ENCODE assay signal across 8 cellular contexts in genomic region chr12:51821423-51822260, GRCh38. TPM values are rescaled to one million over a fixed set of nuclear protein-coding genes. Genes with fewer than 3 reads are reported as not detected.
DNase-seq lines count a peak whose midpoint lies in the region; ATAC-seq, FAIRE-seq and TF ChIP-seq lines count a peak whose summit lies in the region.

No MANE protein-coding gene starts in this region.

- H3K4me2 ChIP-seq in K562 (ENCODE audit: insufficient read depth, low read length): no peak overlapping the region

- TF ChIP-seq EP300 in K562 (IDR thresholded peaks at IDR 0.05; ENCODE audit: low read length) (no peak), upper lobe of left lung (IDR thresholded peaks at IDR 0.05) (no peak)

- H3K27ac ChIP-seq in K562 (ENCODE audit: extremely low read depth, low read depth, low read length) (no peak overlapping the region), mesodermal cell (ENCODE audit: low read depth, low read length, severe bottlenecking) (no peak overlapping the region), upper lobe of left lung (peak overlapping the region in 3 of 4 donors; percentile 17 to 66 (median 30))

- no peak overlapping the region for H2AFZ ChIP-seq in K562 (ENCODE audit: low read depth, low read length)

- no TSS peak for BruUV-seq in K562 (replicated peaks; lab: Mats Ljungman, UMichigan)

- TF ChIP-seq CTCF in K562 (IDR thresholded peaks at IDR 0.05 in 2 of 3, conservative IDR thresholded peaks at IDR 0.05 in 1 of 3; ENCODE audit: insufficient read depth in 2 of 3, low read depth in 1 of 3, low read length in 3 of 3): no peak
- TF ChIP-seq CTCF in upper lobe of left lung (IDR thresholded peaks at IDR 0.05): no peak

- no peaks in the 10 kb centered on the region for H3K9me1 ChIP-seq in K562 (ENCODE audit: control insufficient read depth, insufficient read depth, low read length)

- H3K36me3 ChIP-seq in K562 (ENCODE audit: control insufficient read depth, insufficient read depth, low read length) (no peaks in the 10 kb centered on the region), mesodermal cell (ENCODE audit: control insufficient read depth, insufficient read depth, low read length) (peaks cover 21% of the 10 kb centered on the region), upper lobe of left lung (no peaks in the 10 kb centered on the region)

- H3K4me1 ChIP-seq in K562 (replicated peaks in 1 of 2; ENCODE audit: control insufficient read depth in 2 of 2, insufficient read depth in 2 of 2, low read length in 2 of 2): peaks cover 0 to 19% of the 10 kb centered on the region in 2 experiments; a peak in 2 of 5 replicates
- peaks cover 3% of the 10 kb centered on the region for H3K4me1 ChIP-seq in mesodermal cell (ENCODE audit: control insufficient read depth, insufficient read depth, low read length, poor library complexity, severe bottlenecking)
- peaks cover 5 to 23% (median 7%) of the 10 kb centered on the region in 4 donors for H3K4me1 ChIP-seq in upper lobe of left lung

- 72% methylated on average over 13 of the region's 103 CpGs for WGBS in K562 (ENCODE audit: insufficient coverage, low coverage, missing lambda C conversion rate)
- 76 to 79% methylated on average over 43 to 99 of the region's 103 CpGs for WGBS in mesodermal cell (ENCODE audit: insufficient coverage in 2 of 2), 2 experiments
- WGBS in upper lobe of left lung, 2 donors: 73% methylated on average over 44 of the region's 103 CpGs; no CpG with 5 or more reads in 1 of the 2 donors

- H3K79me2 ChIP-seq in K562 (ENCODE audit: control insufficient read depth, insufficient read depth, low read length): no peaks in the 10 kb centered on the region

- TF ChIP-seq POLR2A in K562 (conservative IDR thresholded peaks at IDR 0.05): no peak
- TF ChIP-seq POLR2A in upper lobe of left lung (IDR thresholded peaks at IDR 0.05): no peak

- no peaks in the 10 kb centered on the region for H4K20me1 ChIP-seq in K562 (replicated peaks; ENCODE audit: control insufficient read depth, insufficient read depth, low read length)

- no peak overlapping the region for H3K9ac ChIP-seq in K562 (ENCODE audit: insufficient read depth in 1 of 2, low read depth in 2 of 2, low read length in 2 of 2)

- in situ Hi-C loops in K562 (cut with MboI): no loop called here

- FAIRE-seq in K562 (lab: Jason Lieb, UNC): no peak

- no peaks in the 10 kb centered on the region for H3K9me3 ChIP-seq in K562 (replicated peaks; ENCODE audit: control insufficient read depth, insufficient read depth, low read depth, low read length)
- H3K9me3 ChIP-seq in mesodermal cell (ENCODE audit: control insufficient read depth, low read length): no peaks in the 10 kb centered on the region
- no peaks in the 10 kb centered on the region for H3K9me3 ChIP-seq in upper lobe of left lung

- H3K27me3 ChIP-seq in K562 (ENCODE audit: control insufficient read depth in 2 of 2, insufficient read depth in 2 of 2, low read length in 2 of 2) (peaks cover 5 to 69% of the 10 kb centered on the region in 2 experiments; a peak in 4 of 5 replicates), upper lobe of left lung (peaks cover 0 to 18% (median 9%) of the 10 kb centered on the region in 4 donors)

- H3K4me3 ChIP-seq in K562 (no peak overlapping the region), mesodermal cell (ENCODE audit: extremely low read depth, insufficient read depth, low read length, poor library complexity, severe bottlenecking) (peak overlapping the region; percentile 26), upper lobe of left lung (peak overlapping the region; percentile 18 to 56 (median 45))

- CTCF ChIA-PET in K562 (lab: Yijun Ruan, JAX; ENCODE audit: low intra/inter-chr PET ratio): no interaction called here

- ATAC-seq in K562: no peak
- ATAC-seq in upper lobe of left lung (ENCODE audit: low FRiP score in 2 of 2): peak in 1 of 2 donors; percentile 49
- no peak for ATAC-seq in GM21367 (IDR thresholded peaks at IDR 0.05; ENCODE audit: unreplicated experiment)

- POLR2A ChIA-PET in K562 (lab: Yijun Ruan, JAX): no interaction called here

- no peak for TF ChIP-seq RAD21 in K562 (CRISPR knock-in tag; conservative IDR thresholded peaks at IDR 0.05 in 1 of 2, IDR thresholded peaks at IDR 0.05 in 1 of 2)

- peak; percentile 36 for DNase-seq in activated gamma-delta T cell (lab: John Stamatoyannopoulos, UW)
- DNase-seq in activated gamma-delta T cell treated with Interleukin-2 at 50 U/mL for 16 hours: no peak
- DNase-seq in K562 (ENCODE audit: extremely low read depth in 1 of 4, low spot score in 3 of 4): no peak
- DNase-seq in upper lobe of left lung: peak in 1 of 2 donors; percentile 89
- no peak for DNase-seq in NCI-H1694 (lab: John Stamatoyannopoulos, UW)
- no peak for DNase-seq in DMS79 treated with DMSO at 0.1 percent for 48 hours (lab: John Stamatoyannopoulos, UW)

- intact Hi-C loops in K562 (cut with micrococcal nuclease): loop anchor here (5.0 to 10.0 kb wide), 3 partner anchors 56 to 399 kb away; partner anchors contain the start of gene SLC4A8

TF ChIP-seq in K562, 482 proteins besides CTCF, POLR2A, EP300 and RAD21:
- TF ChIP-seq CHCHD3 (CRISPR knock-in tag; IDR thresholded peaks at IDR 0.05) (no peak), HNRNPH1 (optimal IDR thresholded peaks at IDR 0.05; ENCODE audit: low read depth, low read length) (no peak), L3MBTL2 (IDR thresholded peaks at IDR 0.05) (no peak), ZBTB33 (CRISPR knock-in tag; IDR thresholded peaks at IDR 0.05) (peak; percentile 71)

RNA-seq across cellular contexts. Expression of gene FIGNL2, which starts 26.9 kb away (rescaled TPM):
- 0.07 TPM in 1 of 2 replicates, not detected in the other for total RNA-seq in K562 (2011; cell fraction: chromatin; rRNA removed; ENCODE audit: low replicate concordance)
- 0.17 TPM in 1 of 2 replicates, not detected in the other for total RNA-seq in K562 (2011; cell fraction: nucleolus; rRNA removed)
- not detected in 2 replicates for total RNA-seq in K562 (2011; cell fraction: nucleoplasm; rRNA removed)
- not detected in 2 replicates for total RNA-seq in K562 (2014; rRNA removed)
- not detected in 2 replicates for total RNA-seq in K562 (2014; rRNA removed; fragmentation: Illumina TruSeq; extraction: Trizol)
- total RNA-seq in K562 (2015; rRNA removed; fragmentation: Illumina TruSeq; extraction: Trizol): not detected in 2 replicates
- not detected in 2 replicates for total RNA-seq in K562 (2021)
- 0.01 TPM in 1 of 2 replicates, not detected in the other for polyA plus RNA-seq in K562 (2011; rRNA removed)
- polyA plus RNA-seq in K562 (2011; cell fraction: cytosol; rRNA removed): 0.01 TPM in 1 of 2 replicates, not detected in the other
- polyA plus RNA-seq in K562 (2011; cell fraction: nucleus; rRNA removed): 0.04 TPM in 1 of 2 replicates, not detected in the other
- polyA plus RNA-seq in K562 (2012): not detected in 2 replicates
- polyA plus RNA-seq in K562 (2014; fragmentation: Illumina TruSeq; extraction: Trizol): not detected in 2 replicates
- polyA plus RNA-seq in K562 (2014; fragmentation: Nextera tagmentation; extraction: Ambion mirVana): not detected
- polyA plus RNA-seq in K562 (2014; rRNA removed): not detected in 2 replicates
- polyA minus RNA-seq in K562 (2011; rRNA and poly(A)+ RNA removed): not detected in 2 replicates
- not detected in 2 replicates for polyA minus RNA-seq in K562 (2011; cell fraction: cytosol; rRNA and poly(A)+ RNA removed)
- not detected in 2 replicates for polyA minus RNA-seq in K562 (2011; cell fraction: nucleus; rRNA and poly(A)+ RNA removed)
- polyA plus RNA-seq in mesodermal cell (2013, experiment 1 of 2): 25.1 TPM
- 23.3 TPM for polyA plus RNA-seq in mesodermal cell (2013, experiment 2 of 2)
- 1 to 10 TPM in 2 of 6 donors, under 1 TPM in 3, not detected in 1; 0.22 to 1.5 (median 0.39) TPM for total RNA-seq in upper lobe of left lung

Comparison
In these comparisons a context has a peak if more than half of its experiments do, and no peak if none do; other contexts are left out.
1. H3K27ac ChIP-seq: peak in upper lobe of left lung (3 of 4); none in K562 (single experiment) and mesodermal cell (single experiment).